ENCODE assay signal across 1 cellular context in genomic region chr2:165970663-165971062, GRCh38.
TF ChIP-seq lines count a peak whose summit lies in the region.

No MANE protein-coding gene starts in this region.

TF ChIP-seq in GM12878, 131 proteins besides CTCF, POLR2A, EP300 and RAD21 (continued from another document):
- TF ChIP-seq SRF (IDR thresholded peaks at IDR 0.05; ENCODE audit: low read depth in 2 of 2, low read length in 2 of 2) (no peak), NFIC (IDR thresholded peaks at IDR 0.05; ENCODE audit: low read depth, low read length) (no peak), MEF2B (IDR thresholded peaks at IDR 0.05; ENCODE audit: partially characterized antibody, poor library complexity, severe bottlenecking) (no peak)
TF ChIP-seq in GM12878: peak in this region for 0.
